Comparison of ENCODE assay signal across 2 cellular contexts in the genomic region with DNA sequence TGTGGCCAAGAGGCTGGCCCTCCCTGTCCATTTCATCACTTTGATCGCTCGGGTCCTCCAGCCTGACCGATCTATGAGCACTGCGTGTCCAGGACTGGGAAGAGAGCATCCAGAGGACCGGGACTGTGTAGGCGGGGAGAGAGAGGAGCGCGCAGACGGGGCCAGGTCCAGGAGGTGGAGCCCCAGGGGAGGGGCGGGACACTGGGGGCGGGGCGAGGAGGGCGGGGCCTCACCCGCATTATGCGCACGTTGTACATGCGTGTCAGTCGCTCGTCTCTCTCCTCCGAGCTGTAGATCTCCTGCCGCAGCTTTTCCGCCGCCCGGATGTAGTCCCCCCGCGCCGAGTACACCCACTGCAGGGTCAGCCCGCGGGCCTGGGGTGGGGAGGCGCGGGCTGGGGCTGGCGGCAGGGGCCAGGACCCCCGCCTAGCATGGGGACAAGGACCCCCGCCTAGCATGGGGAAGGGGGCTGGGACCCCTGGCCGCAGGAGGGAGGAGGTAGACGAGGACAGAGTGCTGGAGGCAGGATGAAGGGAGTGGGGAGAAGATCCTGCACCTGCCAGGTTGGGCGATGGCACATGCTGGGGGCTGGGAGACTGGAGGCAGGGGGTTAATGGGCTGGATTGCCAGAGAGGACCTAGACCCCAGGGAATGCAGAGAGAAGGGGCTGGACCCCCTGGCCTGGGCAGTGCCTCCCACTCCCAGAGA.
TF ChIP-seq lines count a peak whose summit lies in the region.

No MANE protein-coding gene starts in this region.

TF ChIP-seq in HEK293T, 16 proteins besides CTCF, POLR2A, EP300 and RAD21:
- TF ChIP-seq L3MBTL2 (conservative IDR thresholded peaks at IDR 0.05) (peak; percentile 52), FOXM1 (IDR thresholded peaks at IDR 0.05; ENCODE audit: borderline replicate concordance) (no peak)

TF ChIP-seq in GM12878, 131 proteins besides CTCF, POLR2A, EP300 and RAD21:
- TF ChIP-seq MXI1 (IDR thresholded peaks at IDR 0.05; ENCODE audit: low read depth, low read length) (no peak), SP1 (IDR thresholded peaks at IDR 0.05; ENCODE audit: low read depth, low read length) (no peak), BHLHE40 (IDR thresholded peaks at IDR 0.05; ENCODE audit: borderline replicate concordance in 1 of 2, low read depth in 2 of 2, low read length in 1 of 2) (peak in 1 of 2 experiments; percentile 9; a peak in 1 of 4 replicates), NBN (IDR thresholded peaks at IDR 0.05) (no peak), KDM1A (IDR thresholded peaks at IDR 0.05; ENCODE audit: borderline replicate concordance) (no peak), TAF1 (IDR thresholded peaks at IDR 0.05; ENCODE audit: borderline replicate concordance, low read depth, low read length) (peak; percentile 64; the same call in 1 of the 2 replicates), CREB1 (IDR thresholded peaks at IDR 0.05; ENCODE audit: low read depth) (peak; percentile 59), TARDBP (IDR thresholded peaks at IDR 0.05; ENCODE audit: borderline replicate concordance) (no peak), IKZF2 (IDR thresholded peaks at IDR 0.05) (no peak), ZNF207 (IDR thresholded peaks at IDR 0.05; ENCODE audit: borderline replicate concordance) (no peak), ZZZ3 (IDR thresholded peaks at IDR 0.05; ENCODE audit: control insufficient read depth, insufficient read length, low read depth) (no peak), CREM (IDR thresholded peaks at IDR 0.05; ENCODE audit: low read depth) (0 out of 2 replicates have a peak, but pooled peaks have one; percentile 21), RB1 (IDR thresholded peaks at IDR 0.05; ENCODE audit: borderline replicate concordance) (no peak), POU2F2 (IDR thresholded peaks at IDR 0.05; ENCODE audit: borderline replicate concordance, low read depth, low read length) (peak; percentile 68; the same call in 2 of the 3 replicates), FOXM1 (IDR thresholded peaks at IDR 0.05; ENCODE audit: low read depth, low read length) (no peak), RELB (IDR thresholded peaks at IDR 0.05; ENCODE audit: low read depth) (no peak), EGR1 (IDR thresholded peaks at IDR 0.05; ENCODE audit: borderline replicate concordance in 1 of 2, low read depth in 2 of 2, low read length in 2 of 2) (peak in 1 of 2 experiments; percentile 76; a peak in 2 of 3 replicates)
- TF ChIP-seq, protein P1, sequence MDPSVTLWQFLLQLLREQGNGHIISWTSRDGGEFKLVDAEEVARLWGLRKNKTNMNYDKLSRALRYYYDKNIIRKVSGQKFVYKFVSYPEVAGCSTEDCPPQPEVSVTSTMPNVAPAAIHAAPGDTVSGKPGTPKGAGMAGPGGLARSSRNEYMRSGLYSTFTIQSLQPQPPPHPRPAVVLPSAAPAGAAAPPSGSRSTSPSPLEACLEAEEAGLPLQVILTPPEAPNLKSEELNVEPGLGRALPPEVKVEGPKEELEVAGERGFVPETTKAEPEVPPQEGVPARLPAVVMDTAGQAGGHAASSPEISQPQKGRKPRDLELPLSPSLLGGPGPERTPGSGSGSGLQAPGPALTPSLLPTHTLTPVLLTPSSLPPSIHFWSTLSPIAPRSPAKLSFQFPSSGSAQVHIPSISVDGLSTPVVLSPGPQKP (IDR thresholded peaks at IDR 0.05; ENCODE audit: low read depth, low read length), result no peak
- TF ChIP-seq, protein P2, sequence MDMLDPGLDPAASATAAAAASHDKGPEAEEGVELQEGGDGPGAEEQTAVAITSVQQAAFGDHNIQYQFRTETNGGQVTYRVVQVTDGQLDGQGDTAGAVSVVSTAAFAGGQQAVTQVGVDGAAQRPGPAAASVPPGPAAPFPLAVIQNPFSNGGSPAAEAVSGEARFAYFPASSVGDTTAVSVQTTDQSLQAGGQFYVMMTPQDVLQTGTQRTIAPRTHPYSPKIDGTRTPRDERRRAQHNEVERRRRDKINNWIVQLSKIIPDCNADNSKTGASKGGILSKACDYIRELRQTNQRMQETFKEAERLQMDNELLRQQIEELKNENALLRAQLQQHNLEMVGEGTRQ (IDR thresholded peaks at IDR 0.05; ENCODE audit: borderline replicate concordance, low read depth, low read length), result no peak
